Comparison of ENCODE assay signal across 8 cellular contexts in genomic region chrX:150314186-150314585, GRCh38. TPM values are rescaled to one million over a fixed set of nuclear protein-coding genes. Genes with fewer than 3 reads are reported as not detected.
"Had no signal": no experiment of that assay in that cellular context is flagged by ENCODE, and none has a peak within 500 bp of the region (broad histone marks: within the 10 kb centered on the region; RNA-seq: fewer than 3 reads in every experiment).

No MANE protein-coding gene starts in this region.

- H3K9ac ChIP-seq: GM23248 had no signal

- H3K4me3 ChIP-seq: GM23248 had no signal

- DNase-seq: GM23248, GOT3, HCEC 1CT, KBM-7 had no signal

- H3K27ac ChIP-seq: GM23248, HL-60 had no signal

- H3K4me3 Mint-ChIP-seq: H9, IgD-negative memory B cell had no signal

- H3K27ac Mint-ChIP-seq: IgD-negative memory B cell had no signal

RNA-seq across cellular contexts. Expression of gene MAMLD1, which starts 48.9 kb away (rescaled TPM):
- total RNA-seq: HepG2 had no signal
- polyA plus RNA-seq: HepG2 had no signal
